ENCODE assay signal across 8 cellular contexts in the genomic region with DNA sequence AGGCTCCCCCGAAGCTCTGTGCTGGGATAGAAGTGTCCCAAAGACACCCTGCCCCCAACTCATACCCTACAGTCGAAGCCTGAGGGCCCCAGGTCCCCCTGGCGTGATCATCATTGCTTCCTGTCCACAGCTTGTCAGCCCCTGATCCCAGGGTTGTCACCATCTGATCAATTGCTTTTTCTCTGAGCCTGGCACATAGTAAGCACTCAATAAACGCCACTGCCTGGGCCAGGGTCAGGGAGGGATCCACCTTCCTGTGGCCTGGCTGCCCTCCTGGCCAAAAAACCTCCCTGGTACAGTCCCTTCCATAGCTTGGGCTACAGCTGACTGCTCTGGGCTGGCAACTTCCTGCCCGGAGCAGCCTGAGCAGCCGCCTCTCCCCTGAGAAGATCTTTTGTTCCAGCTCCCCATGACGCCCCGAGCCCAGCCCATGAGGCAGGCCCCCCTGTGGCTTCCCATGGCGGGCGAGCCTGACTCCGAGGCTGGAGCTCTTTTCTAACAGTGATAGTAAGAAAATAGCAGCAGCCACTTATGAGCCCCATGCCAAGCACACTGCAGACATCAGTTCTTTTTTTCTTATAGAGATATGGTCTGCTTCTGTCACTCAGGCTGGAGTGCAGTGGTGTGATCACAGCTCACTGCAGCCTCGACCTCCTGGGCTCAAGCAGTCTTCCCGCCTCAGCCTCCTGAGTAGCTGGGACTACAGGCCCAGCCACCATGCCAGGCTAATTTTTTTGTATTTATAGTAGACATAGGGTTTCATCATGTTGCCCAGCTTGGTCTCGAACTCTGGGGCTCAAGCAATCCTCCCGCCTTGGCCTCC. TPM values are rescaled to one million over a fixed set of nuclear protein-coding genes. Genes with fewer than 3 reads are reported as not detected.
DNase-seq lines count a peak whose midpoint lies in the region; ATAC-seq and TF ChIP-seq lines count a peak whose summit lies in the region.

No MANE protein-coding gene starts in this region.

- ATAC-seq in GM19351 (IDR thresholded peaks at IDR 0.05; ENCODE audit: unreplicated experiment), result no peak
- no peak for ATAC-seq in GM21619 (IDR thresholded peaks at IDR 0.05; ENCODE audit: unreplicated experiment)
- no peak for ATAC-seq in HG02884 (IDR thresholded peaks at IDR 0.05; ENCODE audit: unreplicated experiment)

- 40 to 48% methylated on average over 13 to 15 of the region's 15 CpGs for WGBS in endodermal cell (ENCODE audit: insufficient coverage in 1 of 2, insufficient read length in 1 of 2), 2 experiments
- WGBS in neuronal stem cell (ENCODE audit: extremely low coverage in 2 of 2, insufficient read length in 2 of 2, insufficient replicate concordance in 1 of 2), 2 donors, result no CpG with 5 or more reads among the region's 15 CpGs

- no peak overlapping the region for H2BK120ac ChIP-seq in neuronal stem cell (ENCODE audit: low read depth, low read length)

- peaks cover 2% of the 10 kb centered on the region for H3K79me1 ChIP-seq in neuronal stem cell (ENCODE audit: low read depth, low read length)

- H3K9me3 ChIP-seq in NT2/D1 (ENCODE audit: insufficient read depth, low read length) (no peaks in the 10 kb centered on the region), endodermal cell (ENCODE audit: control insufficient read depth, low read length) (no peaks in the 10 kb centered on the region), neuronal stem cell (replicated peaks in 1 of 2; ENCODE audit: control insufficient read depth in 2 of 2, insufficient read depth in 1 of 2, low read depth in 1 of 2, low read length in 2 of 2) (no peaks in the 10 kb centered on the region)

- POLR2A ChIA-PET in HEK293T (lab: Yijun Ruan, JAX), result no interaction called here

- peak overlapping the region; percentile 74 for H3K18ac ChIP-seq in neuronal stem cell (ENCODE audit: low read length)

- peak overlapping the region; percentile 93 for H3K27ac Mint-ChIP-seq in endodermal cell

- peak overlapping the region; percentile 69 for H3K27ac ChIP-seq in endodermal cell (ENCODE audit: low read depth, low read length)
- H3K27ac ChIP-seq in neuronal stem cell (replicated peaks; ENCODE audit: low read length), result no peak overlapping the region

- H3K9me3 Mint-ChIP-seq in endodermal cell, result no peaks in the 10 kb centered on the region

- H3K36me3 Mint-ChIP-seq in endodermal cell (ENCODE audit: low read depth), result no peaks in the 10 kb centered on the region

- H3K4ac ChIP-seq in neuronal stem cell (ENCODE audit: low read length), result no peak overlapping the region

- H4K8ac ChIP-seq in neuronal stem cell (ENCODE audit: low read depth, low read length), result no peak overlapping the region

- peaks cover 48% of the 10 kb centered on the region for H3K4me1 ChIP-seq in NT2/D1 (ENCODE audit: insufficient read depth, insufficient read length)
- peaks cover 25% of the 10 kb centered on the region for H3K4me1 ChIP-seq in endodermal cell (ENCODE audit: control insufficient read depth, insufficient read depth, low read length)
- peaks cover 24 to 34% of the 10 kb centered on the region in 2 donors for H3K4me1 ChIP-seq in neuronal stem cell (ENCODE audit: control insufficient read depth in 2 of 2, insufficient read depth in 1 of 2, low read depth in 1 of 2, low read length in 2 of 2)

- no peak overlapping the region for H3K14ac ChIP-seq in neuronal stem cell (ENCODE audit: low read length)

- H2BK12ac ChIP-seq in neuronal stem cell (ENCODE audit: low read length), result no peak overlapping the region

- CTCF ChIA-PET in HEK293T (lab: Yijun Ruan, JAX), result interaction anchor here (0.5 to 2.2 kb wide), 4 partner anchors 16 to 261 kb away, joined by 3 to 8 read pairs (median 4); no protein-coding TSS in a partner anchor

- H3K9ac ChIP-seq in NT2/D1 (ENCODE audit: insufficient read length, low read depth) (peak overlapping the region; percentile 61), endodermal cell (ENCODE audit: extremely low read depth, low read length, poor library complexity, severe bottlenecking) (peak overlapping the region; percentile 51), neuronal stem cell (ENCODE audit: low read depth, low read length, poor library complexity) (no peak overlapping the region)

- no peak overlapping the region for H2BK15ac ChIP-seq in neuronal stem cell (ENCODE audit: low read length)

- DNase-seq in ELF-1 (ENCODE audit: low read depth, low spot score) (peak; percentile 72), NT2/D1 (ENCODE audit: low read depth, low spot score) (no peak), endodermal cell (peak; percentile 94), neuronal stem cell (ENCODE audit: low spot score) (no peak), HEK293T (ENCODE audit: extremely low spot score) (no peak)

- peak overlapping the region; percentile 6 for H2AK5ac ChIP-seq in neuronal stem cell (ENCODE audit: low read depth, low read length)

- H3K27me3 Mint-ChIP-seq in endodermal cell (ENCODE audit: insufficient read depth), result no peaks in the 10 kb centered on the region

- H3K23ac ChIP-seq in neuronal stem cell (ENCODE audit: low read depth, low read length, poor library complexity), result no peak overlapping the region

- H3K4me3 ChIP-seq in NT2/D1 (ENCODE audit: insufficient read length, low read depth) (no peak overlapping the region), endodermal cell (ENCODE audit: low read length) (peak overlapping the region; percentile 53), neuronal stem cell (ENCODE audit: low read length in 2 of 2) (no peak overlapping the region)

- H3K4me2 ChIP-seq in neuronal stem cell (ENCODE audit: insufficient read depth, low read length, poor library complexity, severe bottlenecking), result no peak overlapping the region

- no peak overlapping the region for H4K91ac ChIP-seq in neuronal stem cell (ENCODE audit: low read depth, low read length, poor library complexity)

- H3K27me3 ChIP-seq in NT2/D1 (ENCODE audit: insufficient read depth, insufficient read length), result no peaks in the 10 kb centered on the region
- no peaks in the 10 kb centered on the region for H3K27me3 ChIP-seq in endodermal cell (ENCODE audit: control insufficient read depth, insufficient read depth, low read length, poor library complexity, severe bottlenecking)
- H3K27me3 ChIP-seq in neuronal stem cell (ENCODE audit: control insufficient read depth in 3 of 3, insufficient read depth in 3 of 3, low read depth in 1 of 3, low read length in 3 of 3), result no peaks in the 10 kb centered on the region

- no peak overlapping the region for H2BK5ac ChIP-seq in neuronal stem cell (ENCODE audit: low read length)

- H3K36me3 ChIP-seq in NT2/D1 (ENCODE audit: insufficient read depth, insufficient read length, low read length), result peaks cover 26% of the 10 kb centered on the region
- H3K36me3 ChIP-seq in endodermal cell (ENCODE audit: control insufficient read depth, insufficient read depth, low read length), result no peaks in the 10 kb centered on the region
- no peaks in the 10 kb centered on the region for H3K36me3 ChIP-seq in neuronal stem cell (replicated peaks in 1 of 2; ENCODE audit: control insufficient read depth in 2 of 2, insufficient read depth in 2 of 2, low read length in 2 of 2)

- peak overlapping the region; percentile 10 for H3K4me3 Mint-ChIP-seq in endodermal cell

- H3K4me1 Mint-ChIP-seq in endodermal cell, result peaks cover 28% of the 10 kb centered on the region

- no peak for TF ChIP-seq CTCF in endodermal cell (conservative IDR thresholded peaks at IDR 0.05)

- peak overlapping the region; percentile 8 for H2AFZ ChIP-seq in neuronal stem cell (ENCODE audit: low read length)

TF ChIP-seq in HEK293T, 16 proteins besides CTCF, POLR2A, EP300 and RAD21:
- TF ChIP-seq L3MBTL2 (conservative IDR thresholded peaks at IDR 0.05), result no peak

RNA-seq across cellular contexts. Expression of gene SH2B3, which starts 6.5 kb away (rescaled TPM):
- total RNA-seq in endodermal cell, result 1 to 10 TPM; 6.8 to 6.9 TPM
- 6.2 TPM for polyA plus RNA-seq in endodermal cell (2013, experiment 1 of 2)
- 5.0 TPM for polyA plus RNA-seq in endodermal cell (2013, experiment 2 of 2)
- polyA plus RNA-seq in neuronal stem cell (2013, experiment 1 of 2), result 6.5 TPM
- 6.3 TPM for polyA plus RNA-seq in neuronal stem cell (2013, experiment 2 of 2)

RNA-seq across cellular contexts. Expression of gene PHETA1, which starts 43.3 kb away (rescaled TPM):
- total RNA-seq in endodermal cell, result 10 to 100 TPM; 15.0 to 19.2 TPM
- polyA plus RNA-seq in endodermal cell (2013, experiment 1 of 2), result 11.7 TPM
- polyA plus RNA-seq in endodermal cell (2013, experiment 2 of 2), result 11.6 TPM
- polyA plus RNA-seq in neuronal stem cell (2013, experiment 1 of 2), result 10.7 TPM
- 11.2 TPM for polyA plus RNA-seq in neuronal stem cell (2013, experiment 2 of 2)

Comparison
In these comparisons a context has a peak if more than half of its experiments do, and no peak if none do; other contexts are left out.
1. DNase-seq: peak in ELF-1 (single experiment) and endodermal cell (single experiment); none in NT2/D1 (single experiment), neuronal stem cell (single experiment) and HEK293T (single experiment).